Comparison of ENCODE assay signal across 6 cellular contexts in the genomic region with DNA sequence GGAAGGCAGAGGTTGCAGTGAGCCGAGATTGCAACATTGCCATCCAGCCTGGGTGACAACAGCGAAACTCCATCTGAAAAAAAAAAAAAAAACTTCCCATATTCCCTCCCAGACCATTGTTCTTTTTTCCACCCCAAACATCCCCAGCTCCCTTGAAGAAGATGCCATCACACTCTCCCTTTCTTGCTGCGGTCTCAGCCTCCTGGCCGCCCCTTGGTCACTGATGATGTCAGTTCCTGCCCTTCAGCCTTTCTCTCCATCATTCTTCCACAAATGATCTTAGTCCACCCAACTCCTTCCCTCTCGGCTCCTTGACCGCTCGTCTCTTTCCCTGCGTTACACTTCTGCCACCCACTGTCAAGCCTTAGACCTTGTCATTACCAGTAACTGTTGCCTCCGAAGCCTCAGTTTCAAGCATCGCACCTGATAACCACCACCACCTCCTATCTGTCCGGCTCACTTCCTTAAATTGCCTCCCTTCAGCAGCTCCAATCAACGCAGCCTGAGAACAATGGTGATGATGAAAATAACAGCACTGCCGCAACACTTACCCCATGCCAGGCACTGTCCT. TPM values are rescaled to one million over a fixed set of nuclear protein-coding genes. Genes with fewer than 3 reads are reported as not detected.
"Had no signal": no experiment of that assay in that cellular context is flagged by ENCODE, and none has a peak within 500 bp of the region (broad histone marks: within the 10 kb centered on the region; RNA-seq: fewer than 3 reads in every experiment).

No MANE protein-coding gene starts in this region.

RNA-seq across cellular contexts. Expression of a gene that starts 23.1 kb away (rescaled TPM):
- total RNA-seq: activated T-helper 1 cell treated with anti-CD3 and anti-CD28 coated beads, Interleukin-12 subunit alpha, Interleukin-12 subunit beta, Interleukin-2, Interleukin-4 antibody, amounts not matched to agents 30 ng/mL and 10 ng/mL and 1 ng/mL, durations not matched to agents 14 hours and 24 hours and 36 hours; ascending aorta; epithelial cell of proximal tubule; occipital lobe; subcutaneous adipose tissue; thoracic aorta had no signal
